Comparison of ENCODE assay signal across 30 cellular contexts in the genomic region with DNA sequence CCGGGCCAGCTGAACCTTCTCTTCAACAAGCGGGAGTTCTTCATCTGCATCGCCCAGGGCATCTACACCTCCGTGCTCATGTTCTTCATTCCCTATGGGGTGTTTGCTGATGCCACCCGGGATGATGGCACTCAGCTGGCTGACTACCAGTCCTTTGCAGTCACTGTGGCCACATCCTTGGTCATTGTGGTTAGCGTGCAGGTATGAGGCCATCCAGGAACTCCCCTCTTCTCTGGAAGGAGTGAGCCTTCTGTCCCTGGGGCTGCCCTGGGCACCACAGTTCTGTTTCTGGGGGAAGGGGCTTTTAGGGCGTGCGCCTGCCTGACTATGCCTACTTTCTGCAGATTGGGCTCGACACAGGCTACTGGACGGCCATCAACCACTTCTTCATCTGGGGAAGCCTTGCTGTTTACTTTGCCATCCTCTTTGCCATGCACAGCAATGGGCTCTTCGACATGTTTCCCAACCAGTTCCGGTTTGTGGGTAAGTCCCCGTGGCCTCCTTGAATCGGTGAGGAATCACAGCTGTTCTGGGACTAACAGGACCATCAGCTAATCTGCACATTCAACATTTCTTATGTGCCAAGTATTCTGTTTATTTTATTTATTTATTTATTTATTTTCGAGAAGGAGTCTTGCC. TPM values are rescaled to one million over a fixed set of nuclear protein-coding genes. Genes with fewer than 3 reads are reported as not detected.
A peak's percentile ranks its signal among the peaks of the same experiment; 100 is the strongest.
DNase-seq lines count a peak whose midpoint lies in the region; ATAC-seq and TF ChIP-seq lines count a peak whose summit lies in the region.
"Had no signal": no experiment of that assay in that cellular context is flagged by ENCODE, and none has a peak within 500 bp of the region (broad histone marks: within the 10 kb centered on the region; RNA-seq: fewer than 3 reads in every experiment).

No MANE protein-coding gene starts in this region.

- no peaks in the 10 kb centered on the region for H3K79me2 ChIP-seq in hepatocyte

- no peak overlapping the region for H3K4me3 Mint-ChIP-seq in activated CD4-positive, alpha-beta memory T cell treated with anti-CD3 and anti-CD28 coated beads for 36 hours
- H3K4me3 Mint-ChIP-seq in activated CD4-positive, alpha-beta memory T cell treated with anti-CD3 and anti-CD28 coated beads, Interleukin-2, amount 10 ng/mL, durations not matched to agents 7 days and 5 days, result no peak overlapping the region
- H3K4me3 Mint-ChIP-seq in CD4-positive, CD25-positive, alpha-beta regulatory T cell, result peak overlapping the region; percentile 90 to 97 (median 96)
- H3K4me3 Mint-ChIP-seq in dendritic cell treated with granulocyte-macrophage colony-stimulating factor and Interleukin-4, amounts not matched to agents 40 ng/mL and 50 ng/mL, for 4 days, result no peak overlapping the region
- H3K4me3 Mint-ChIP-seq: H9, type B pancreatic cell had no signal

- no peaks in the 10 kb centered on the region for H3K27me3 ChIP-seq in CD4-positive, CD25-positive, alpha-beta regulatory T cell (ENCODE audit: control insufficient read depth, insufficient read depth, low read length)
- no peaks in the 10 kb centered on the region for H3K27me3 ChIP-seq in hepatocyte
- H3K27me3 ChIP-seq: right atrium auricular region had no signal

- H3K36me3 Mint-ChIP-seq in activated CD4-positive, alpha-beta memory T cell treated with anti-CD3 and anti-CD28 coated beads for 36 hours, result peaks cover 72% of the 10 kb centered on the region
- peaks cover 85% of the 10 kb centered on the region for H3K36me3 Mint-ChIP-seq in activated CD4-positive, alpha-beta memory T cell treated with anti-CD3 and anti-CD28 coated beads, Interleukin-2, amount 10 ng/mL, durations not matched to agents 7 days and 5 days (ENCODE audit: low read depth)
- peaks cover 63% of the 10 kb centered on the region for H3K36me3 Mint-ChIP-seq in CD4-positive, CD25-positive, alpha-beta regulatory T cell
- H3K36me3 Mint-ChIP-seq in dendritic cell treated with granulocyte-macrophage colony-stimulating factor and Interleukin-4, amounts not matched to agents 40 ng/mL and 50 ng/mL, for 4 days (ENCODE audit: low read depth), result no peaks in the 10 kb centered on the region

- CTCF ChIA-PET in activated CD4-positive, alpha-beta memory T cell treated with anti-CD3 and anti-CD28 coated beads for 36 hours (lab: Charles Lee), result interaction anchor here (0.7 to 13.9 kb wide), 9 partner anchors 12 to 175 kb away, joined by 3 to 177 read pairs (median 5); a partner anchor contains a TSS
- CTCF ChIA-PET in activated CD4-positive, alpha-beta memory T cell treated with anti-CD3 and anti-CD28 coated beads, Interleukin-2, amount 10 ng/mL, durations not matched to agents 7 days and 5 days (lab: Charles Lee), result interaction anchor here (1.2 to 10.2 kb wide), 6 partner anchors 11 to 134 kb away, joined by 3 to 138 read pairs (median 4); a partner anchor contains a TSS
- CTCF ChIA-PET in RWPE1 (lab: Yijun Ruan, JAX), result interaction anchor here (0.7 to 1.2 kb wide), 3 partner anchors 11 to 1692 kb away, joined by 3 to 4 read pairs (median 4); no protein-coding TSS in a partner anchor

- H3K9me3 Mint-ChIP-seq in activated CD4-positive, alpha-beta memory T cell treated with anti-CD3 and anti-CD28 coated beads for 36 hours, result no peaks in the 10 kb centered on the region
- no peaks in the 10 kb centered on the region for H3K9me3 Mint-ChIP-seq in activated CD4-positive, alpha-beta memory T cell treated with anti-CD3 and anti-CD28 coated beads, Interleukin-2, amount 10 ng/mL, durations not matched to agents 7 days and 5 days
- H3K9me3 Mint-ChIP-seq in CD4-positive, CD25-positive, alpha-beta regulatory T cell, result no peaks in the 10 kb centered on the region
- no peaks in the 10 kb centered on the region for H3K9me3 Mint-ChIP-seq in dendritic cell treated with granulocyte-macrophage colony-stimulating factor and Interleukin-4, amounts not matched to agents 40 ng/mL and 50 ng/mL, for 4 days
- H3K9me3 Mint-ChIP-seq: H9, type B pancreatic cell had no signal

- H3K4me1 ChIP-seq in CD4-positive, CD25-positive, alpha-beta regulatory T cell (ENCODE audit: control insufficient read depth, insufficient read depth, low read length, poor library complexity, severe bottlenecking), result peaks cover 91% of the 10 kb centered on the region
- H3K4me1 ChIP-seq in hepatocyte (ENCODE audit: insufficient read depth), result no peaks in the 10 kb centered on the region
- H3K4me1 ChIP-seq: A549, right atrium auricular region had no signal

- 95% methylated on average over 15 of the region's 15 CpGs for WGBS in hepatocyte (ENCODE audit: low lambda C conversion rate, missing lambda C conversion rate)

- peak overlapping the region; percentile 94 for H3K4me3 ChIP-seq in CD4-positive, CD25-positive, alpha-beta regulatory T cell (ENCODE audit: low read depth, low read length)
- no peak overlapping the region for H3K4me3 ChIP-seq in hepatocyte
- H3K4me3 ChIP-seq: A549, coronary artery, lower lobe of right lung, right atrium auricular region had no signal

- H3K4me2 ChIP-seq in hepatocyte, result no peak overlapping the region
- H3K4me2 ChIP-seq: A549 had no signal

- no peaks in the 10 kb centered on the region for H3K9me2 ChIP-seq in hepatocyte (replicated peaks; ENCODE audit: insufficient read depth)

- no peaks in the 10 kb centered on the region for H3K27me3 Mint-ChIP-seq in activated CD4-positive, alpha-beta memory T cell treated with anti-CD3 and anti-CD28 coated beads for 36 hours
- no peaks in the 10 kb centered on the region for H3K27me3 Mint-ChIP-seq in activated CD4-positive, alpha-beta memory T cell treated with anti-CD3 and anti-CD28 coated beads, Interleukin-2, amount 10 ng/mL, durations not matched to agents 7 days and 5 days
- H3K27me3 Mint-ChIP-seq in CD4-positive, CD25-positive, alpha-beta regulatory T cell, result no peaks in the 10 kb centered on the region
- peaks cover 4% of the 10 kb centered on the region for H3K27me3 Mint-ChIP-seq in dendritic cell treated with granulocyte-macrophage colony-stimulating factor and Interleukin-4, amounts not matched to agents 40 ng/mL and 50 ng/mL, for 4 days
- H3K27me3 Mint-ChIP-seq: type B pancreatic cell had no signal

- H3K9me3 ChIP-seq in CD4-positive, CD25-positive, alpha-beta regulatory T cell (ENCODE audit: control insufficient read depth in 2 of 2, low read length in 2 of 2), result no peaks in the 10 kb centered on the region
- no peaks in the 10 kb centered on the region for H3K9me3 ChIP-seq in hepatocyte (ENCODE audit: low read depth)
- H3K9me3 ChIP-seq: A549, lower lobe of right lung, right atrium auricular region, spleen had no signal

- DNase-seq in activated CD4-positive, alpha-beta memory T cell treated with anti-CD3 and anti-CD28 coated beads for 36 hours, result no peak
- DNase-seq in activated CD4-positive, alpha-beta memory T cell treated with anti-CD3 and anti-CD28 coated beads, Interleukin-2, amount 10 ng/mL, durations not matched to agents 7 days and 5 days, result no peak
- DNase-seq in CD4-positive, CD25-positive, alpha-beta regulatory T cell, result no peak
- no peak for DNase-seq in RWPE1 (ENCODE audit: low spot score)
- no peak for DNase-seq in T-helper 2 cell
- no peak for DNase-seq in middle frontal gyrus (ENCODE audit: extremely low spot score, low spot score)
- no peak for DNase-seq in hepatocyte (ENCODE audit: low spot score)
- DNase-seq: activated CD4-positive, alpha-beta T cell treated with anti-CD3 and anti-CD28 coated beads, Interleukin-2, amount 50 U/mL, for 1 hour; activated CD8-positive, alpha-beta memory T cell treated with anti-CD3 and anti-CD28 coated beads, Interleukin-2, amount 50 U/mL, for 48 hours; activated effector memory CD4-positive, alpha-beta T cell treated with anti-CD3 and anti-CD28 coated beads, Interleukin-2, amount 50 U/mL, for 16 hours; anterior cingulate cortex; COR-L47; H9; head of caudate nucleus; lower lobe of right lung; NCI-H1417 treated with DMSO at 0.1 percent for 48 hours; NCI-H345; spleen; stimulated activated CD4-positive, alpha-beta T cell treated with anti-CD3 and anti-CD28 coated beads, Interleukin-2, amount 100 ng/mL, for 48 hours; substantia nigra had no signal

- no peak for ATAC-seq in CD4-positive, CD25-positive, alpha-beta regulatory T cell (ENCODE audit: low read depth in 2 of 2)
- ATAC-seq: A549, esophagus mucosa, lower lobe of right lung, SK-N-SH treated with all-trans-retinoic acid at 6 μM for 48 hours had no signal

- peaks cover 81% of the 10 kb centered on the region for H3K36me3 ChIP-seq in CD4-positive, CD25-positive, alpha-beta regulatory T cell (ENCODE audit: control insufficient read depth, insufficient read depth, low read length)
- no peaks in the 10 kb centered on the region for H3K36me3 ChIP-seq in hepatocyte (replicated peaks; ENCODE audit: insufficient read depth, low read depth)

- POLR2A ChIA-PET in activated CD4-positive, alpha-beta memory T cell treated with anti-CD3 and anti-CD28 coated beads for 36 hours (lab: Charles Lee), result no interaction called here
- POLR2A ChIA-PET in activated CD4-positive, alpha-beta memory T cell treated with anti-CD3 and anti-CD28 coated beads, Interleukin-2, amount 10 ng/mL, durations not matched to agents 7 days and 5 days (lab: Charles Lee), result interaction anchor here (2.3 to 4.1 kb wide), 3 partner anchors 12 to 20 kb away, joined by 9 to 38 read pairs (median 22); a partner anchor contains a TSS
- POLR2A ChIA-PET in RWPE1 (lab: Yijun Ruan, JAX; ENCODE audit: low non-redundant PET), result no interaction called here

- H3K4me1 Mint-ChIP-seq in activated CD4-positive, alpha-beta memory T cell treated with anti-CD3 and anti-CD28 coated beads for 36 hours (ENCODE audit: low read depth), result peaks cover 68% of the 10 kb centered on the region
- H3K4me1 Mint-ChIP-seq in activated CD4-positive, alpha-beta memory T cell treated with anti-CD3 and anti-CD28 coated beads, Interleukin-2, amount 10 ng/mL, durations not matched to agents 7 days and 5 days, result peaks cover 65% of the 10 kb centered on the region
- peaks cover 20 to 90% (median 54%) of the 10 kb centered on the region in 4 donors for H3K4me1 Mint-ChIP-seq in CD4-positive, CD25-positive, alpha-beta regulatory T cell
- H3K4me1 Mint-ChIP-seq in dendritic cell treated with granulocyte-macrophage colony-stimulating factor and Interleukin-4, amounts not matched to agents 40 ng/mL and 50 ng/mL, for 4 days (ENCODE audit: low read depth), result peaks cover 56% of the 10 kb centered on the region

- peak overlapping the region; percentile 74 for H3K27ac Mint-ChIP-seq in activated CD4-positive, alpha-beta memory T cell treated with anti-CD3 and anti-CD28 coated beads for 36 hours
- no peak overlapping the region for H3K27ac Mint-ChIP-seq in activated CD4-positive, alpha-beta memory T cell treated with anti-CD3 and anti-CD28 coated beads, Interleukin-2, amount 10 ng/mL, durations not matched to agents 7 days and 5 days
- peak overlapping the region in 2 of 3 donors; percentile 74 to 97 for H3K27ac Mint-ChIP-seq in CD4-positive, CD25-positive, alpha-beta regulatory T cell
- peak overlapping the region; percentile 61 for H3K27ac Mint-ChIP-seq in dendritic cell treated with granulocyte-macrophage colony-stimulating factor and Interleukin-4, amounts not matched to agents 40 ng/mL and 50 ng/mL, for 4 days
- H3K27ac Mint-ChIP-seq: type B pancreatic cell had no signal

- H3K27ac ChIP-seq in CD4-positive, CD25-positive, alpha-beta regulatory T cell (ENCODE audit: insufficient read depth, low read length, poor library complexity, severe bottlenecking), result peak overlapping the region; percentile 49
- peak overlapping the region; percentile 10 for H3K27ac ChIP-seq in RWPE1
- H3K27ac ChIP-seq in hepatocyte, result no peak overlapping the region
- H3K27ac ChIP-seq: A549, coronary artery, lower lobe of right lung, right atrium auricular region, VCaP had no signal

- H2AFZ ChIP-seq in hepatocyte, result no peak overlapping the region

- TF ChIP-seq CTCF in RWPE1 (conservative IDR thresholded peaks at IDR 0.05; ENCODE audit: low read depth) (no peak), hepatocyte (IDR thresholded peaks at IDR 0.05; ENCODE audit: poor library complexity) (no peak)

- H4K20me1 ChIP-seq in hepatocyte (ENCODE audit: insufficient read depth, poor library complexity, severe bottlenecking), result no peaks in the 10 kb centered on the region

- intact Hi-C loops in activated CD4-positive, alpha-beta memory T cell treated with anti-CD3 and anti-CD28 coated beads for 36 hours (cut with micrococcal nuclease), result no loop called here
- intact Hi-C loops in dendritic cell treated with granulocyte-macrophage colony-stimulating factor and Interleukin-4, amounts not matched to agents 40 ng/mL and 50 ng/mL, for 4 days (cut with micrococcal nuclease), result no loop called here

RNA-seq across cellular contexts. Expression of a gene that starts 21.1 kb away (rescaled TPM):
- total RNA-seq in activated CD4-positive, alpha-beta memory T cell treated with anti-CD3 and anti-CD28 coated beads for 36 hours, result 10 to 100 TPM; 58.5 to 59.9 TPM
- total RNA-seq in activated CD4-positive, alpha-beta memory T cell treated with anti-CD3 and anti-CD28 coated beads, Interleukin-2, amount 10 ng/mL, durations not matched to agents 7 days and 5 days, result 100 to 1,000 TPM; 142 to 149 TPM
- 267 TPM for total RNA-seq in CD4-positive, CD25-positive, alpha-beta regulatory T cell
- polyA plus RNA-seq in CD4-positive, CD25-positive, alpha-beta regulatory T cell, result 100 to 1,000 TPM in 2 of 4 donors, 10 to 100 TPM in 2; 76.0 to 127 (median 104) TPM
- 30.1 and 42.0 TPM in 2 replicates for total RNA-seq in hepatocyte
- 8.7 and 11.7 TPM in 2 replicates for polyA plus RNA-seq in hepatocyte

RNA-seq across cellular contexts. Expression of a gene that starts 25.5 kb away (rescaled TPM):
- not detected for total RNA-seq in activated CD4-positive, alpha-beta memory T cell treated with anti-CD3 and anti-CD28 coated beads for 36 hours
- total RNA-seq in activated CD4-positive, alpha-beta memory T cell treated with anti-CD3 and anti-CD28 coated beads, Interleukin-2, amount 10 ng/mL, durations not matched to agents 7 days and 5 days, result not detected
- total RNA-seq in CD4-positive, CD25-positive, alpha-beta regulatory T cell, result 0.81 TPM
- polyA plus RNA-seq in CD4-positive, CD25-positive, alpha-beta regulatory T cell, result not detected
- total RNA-seq in hepatocyte, result 0.96 and 2.0 TPM in 2 replicates
- polyA plus RNA-seq in hepatocyte, result 3.0 and 3.6 TPM in 2 replicates
- total RNA-seq: esophagus mucosa, H9, kidney epithelial cell, right atrium auricular region had no signal
- polyA plus RNA-seq: A549, neural cell had no signal

RNA-seq across cellular contexts. Expression of a gene that starts 58.7 kb away (rescaled TPM):
- total RNA-seq in activated CD4-positive, alpha-beta memory T cell treated with anti-CD3 and anti-CD28 coated beads for 36 hours, result 10 to 100 TPM; 30.2 to 30.5 TPM
- 10 to 100 TPM; 15.7 to 16.0 TPM for total RNA-seq in activated CD4-positive, alpha-beta memory T cell treated with anti-CD3 and anti-CD28 coated beads, Interleukin-2, amount 10 ng/mL, durations not matched to agents 7 days and 5 days
- 135 TPM for total RNA-seq in CD4-positive, CD25-positive, alpha-beta regulatory T cell
- 10 to 100 TPM; 54.5 to 84.4 (median 62.2) TPM for polyA plus RNA-seq in CD4-positive, CD25-positive, alpha-beta regulatory T cell
- 35.1 and 58.0 TPM in 2 replicates for total RNA-seq in hepatocyte
- polyA plus RNA-seq in hepatocyte, result 38.5 and 39.2 TPM in 2 replicates
- polyA plus RNA-seq: neural cell had no signal

Comparison
In these comparisons a context has a peak if more than half of its experiments do, and no peak if none do; other contexts are left out.
1. H3K4me3 Mint-ChIP-seq: peak in CD4-positive, CD25-positive, alpha-beta regulatory T cell (4 of 4); none in activated CD4-positive, alpha-beta memory T cell treated with anti-CD3 and anti-CD28 coated beads for 36 hours (single experiment), activated CD4-positive, alpha-beta memory T cell treated with anti-CD3 and anti-CD28 coated beads, Interleukin-2, amount 10 ng/mL, durations not matched to agents 7 days and 5 days (single experiment) and dendritic cell treated with granulocyte-macrophage colony-stimulating factor and Interleukin-4, amounts not matched to agents 40 ng/mL and 50 ng/mL, for 4 days (single experiment).